ENCODE assay signal across 10 cellular contexts in the genomic region with DNA sequence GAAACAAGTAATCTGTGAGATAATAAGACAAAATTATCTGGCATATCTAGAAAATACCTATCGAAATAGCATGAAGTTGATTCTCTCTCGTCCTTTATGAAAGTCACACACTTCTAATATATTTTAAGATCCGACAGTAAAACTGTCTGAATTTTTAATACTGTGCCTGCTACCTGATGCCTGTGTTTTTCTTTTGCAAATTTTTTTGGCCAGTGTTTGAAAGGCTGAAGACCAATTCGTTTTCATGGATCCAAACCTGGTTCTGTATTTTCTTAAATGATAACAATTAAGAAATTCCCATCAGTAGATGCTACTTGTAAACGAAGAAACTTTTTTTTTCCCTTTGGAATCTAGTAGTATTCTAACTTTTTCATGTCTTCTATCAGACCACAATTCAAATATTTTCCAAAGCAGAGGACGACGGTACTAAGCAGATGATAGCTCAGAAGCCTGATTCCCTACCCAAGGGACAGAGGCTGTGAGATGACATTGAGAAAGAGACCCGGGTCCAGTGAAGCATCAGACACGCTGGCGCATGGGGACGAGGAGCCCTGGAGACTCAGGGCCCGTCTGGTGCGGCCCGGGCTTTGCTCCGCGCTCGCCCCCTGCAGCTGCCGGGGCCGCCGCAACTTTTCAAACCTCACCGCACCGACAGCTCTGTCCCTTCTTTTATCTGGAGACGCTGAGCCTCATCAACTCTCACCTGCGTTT. TPM values are rescaled to one million over a fixed set of nuclear protein-coding genes. Genes with fewer than 3 reads are reported as not detected.
DNase-seq lines count a peak whose midpoint lies in the region; ATAC-seq and TF ChIP-seq lines count a peak whose summit lies in the region.
"Had no signal": no experiment of that assay in that cellular context is flagged by ENCODE, and none has a peak within 500 bp of the region (broad histone marks: within the 10 kb centered on the region; RNA-seq: fewer than 3 reads in every experiment).

No MANE protein-coding gene starts in this region.

- no peak overlapping the region for H3K27ac ChIP-seq in left ventricle myocardium inferior (replicated peaks)

- H3K4me1 Mint-ChIP-seq in mesothelial cell of epicardium (peaks cover 3% of the 10 kb centered on the region), natural killer cell (no peaks in the 10 kb centered on the region)

- no peaks in the 10 kb centered on the region for H3K36me3 ChIP-seq in left ventricle myocardium inferior

- no peak for TF ChIP-seq CTCF in left ventricle myocardium inferior (IDR thresholded peaks at IDR 0.05; ENCODE audit: borderline replicate concordance)
- no peak for TF ChIP-seq CTCF in mesothelial cell of epicardium (IDR thresholded peaks at IDR 0.05; ENCODE audit: unreplicated experiment)
- TF ChIP-seq CTCF in natural killer cell (IDR thresholded peaks at IDR 0.05) = no peak

- peaks cover 81% of the 10 kb centered on the region for H3K27me3 ChIP-seq in left ventricle myocardium inferior (ENCODE audit: low read depth)

- peak overlapping the region; percentile 60 for H3K4me3 ChIP-seq in left ventricle myocardium inferior

- peaks cover 12% of the 10 kb centered on the region for H3K9me3 ChIP-seq in left ventricle myocardium inferior (replicated peaks)

- H3K4me1 ChIP-seq in left ventricle myocardium inferior = peaks cover 7% of the 10 kb centered on the region

- H3K4me3 Mint-ChIP-seq in mesothelial cell of epicardium (peak overlapping the region; percentile 72), natural killer cell (no peak overlapping the region)
- H3K4me3 Mint-ChIP-seq: activated T-cell treated with anti-CD3 and anti-CD28 coated beads, Interleukin-2, amount 50 U/mL, for 4 hours; stimulated activated naive CD8-positive, alpha-beta T cell treated with anti-CD3 and anti-CD28 coated beads, Interleukin-15, Interleukin-2, amounts not matched to agents 100 ng/mL and 50 ng/mL, for 24 hours had no signal

- H3K36me3 Mint-ChIP-seq in mesothelial cell of epicardium = peaks cover 9% of the 10 kb centered on the region
- H3K36me3 Mint-ChIP-seq in natural killer cell = peaks cover 8% of the 10 kb centered on the region

- intact Hi-C loops in left ventricle myocardium inferior (cut with micrococcal nuclease) = no loop called here
- intact Hi-C loops in Right ventricle myocardium superior (cut with DNase I) = no loop called here
- intact Hi-C loops in natural killer cell (cut with micrococcal nuclease) = no loop called here

- H3K27me3 Mint-ChIP-seq in mesothelial cell of epicardium (ENCODE audit: low read depth) = peaks cover 51% of the 10 kb centered on the region
- H3K27me3 Mint-ChIP-seq in natural killer cell (ENCODE audit: low read depth in 2 of 2) = peaks cover 33 to 87% of the 10 kb centered on the region in 2 donors

- H3K9me3 Mint-ChIP-seq in mesothelial cell of epicardium (peaks cover 16% of the 10 kb centered on the region), natural killer cell (no peaks in the 10 kb centered on the region)

- DNase-seq in left ventricle myocardium inferior (no peak), Right ventricle myocardium superior (no peak), ecto neural progenitor cell (ENCODE audit: low spot score) (peak; percentile 68), mesothelial cell of epicardium (ENCODE audit: low spot score in 2 of 2, unreplicated experiment in 2 of 2) (no peak), NCI-H128 (lab: John Stamatoyannopoulos, UW; ENCODE audit: unreplicated experiment) (no peak), HuH-7 (ENCODE audit: low spot score) (no peak), GM19240 (ENCODE audit: insufficient read length, low spot score) (no peak), natural killer cell (no peak)
- DNase-seq: activated T-cell treated with anti-CD3 and anti-CD28 coated beads, Interleukin-2, amount 50 U/mL, for 4 hours had no signal

- H3K27ac Mint-ChIP-seq in mesothelial cell of epicardium = no peak overlapping the region
- no peak overlapping the region for H3K27ac Mint-ChIP-seq in natural killer cell
- H3K27ac Mint-ChIP-seq: stimulated activated naive CD8-positive, alpha-beta T cell treated with anti-CD3 and anti-CD28 coated beads, Interleukin-15, Interleukin-2, amounts not matched to agents 100 ng/mL and 50 ng/mL, for 24 hours had no signal

- no peak for ATAC-seq in Right ventricle myocardium superior (ENCODE audit: poor library complexity)
- no peak for ATAC-seq in natural killer cell

RNA-seq across cellular contexts. Expression of a gene that starts 49.5 kb away (rescaled TPM):
- total RNA-seq in left ventricle myocardium inferior (0.05 TPM), Right ventricle myocardium superior (0.08 TPM), mesothelial cell of epicardium (0.27 to 0.38 TPM (median 0.29 TPM) in 3 replicates), natural killer cell (under 1 TPM; 0.18 to 0.21 (median 0.20) TPM)
